ENCODE assay signal across 17 cellular contexts in genomic region chr20:51622004-51622874, GRCh38.
A peak's percentile ranks its signal among the peaks of the same experiment; 100 is the strongest.
DNase-seq lines count a peak whose midpoint lies in the region; ATAC-seq and TF ChIP-seq lines count a peak whose summit lies in the region.
"Had no signal": no experiment of that assay in that cellular context is flagged by ENCODE, and none has a peak within 500 bp of the region (broad histone marks: within the 10 kb centered on the region; RNA-seq: fewer than 3 reads in every experiment).

No MANE protein-coding gene starts in this region.

- CTCF ChIA-PET in activated CD4-positive, alpha-beta T cell treated with anti-CD3 and anti-CD28 coated beads for 36 hours (lab: Charles Lee) = interaction anchor here (0.6 to 1.8 kb wide), 9 partner anchors 8 to 630 kb away, joined by 3 to 8 read pairs (median 3); no protein-coding TSS in a partner anchor

- no peak for DNase-seq in activated CD4-positive, alpha-beta T cell treated with anti-CD3 and anti-CD28 coated beads for 36 hours
- no peak for DNase-seq in activated CD4-positive, alpha-beta T cell treated with anti-CD3 and anti-CD28 coated beads, Interleukin-2, amount 50 U/mL, for 4 hours
- peak; percentile 33 to 54 for DNase-seq in foreskin fibroblast
- no peak for DNase-seq in T1000 (lab: John Stamatoyannopoulos, UW)
- no peak for DNase-seq in D341Med (ENCODE audit: low spot score)
- DNase-seq: GM23248, NCI-H1092 treated with DMSO at 0.1 percent for 48 hours, NCI-H1694, NCI-H446 treated with DMSO at 0.1 percent for 48 hours, NCI-H774, SHP77 had no signal

- H3K4me3 ChIP-seq in foreskin fibroblast (ENCODE audit: low read depth in 1 of 2, low read length in 2 of 2) = no peak overlapping the region
- H3K4me3 ChIP-seq: BLaER1 treated with 17β-estradiol and CSF1 and Interleukin-3, amounts not matched to agents 10 nM and 100 nM; GM23248 had no signal

- no peaks in the 10 kb centered on the region for H3K9me3 Mint-ChIP-seq in activated CD4-positive, alpha-beta T cell treated with anti-CD3 and anti-CD28 coated beads for 36 hours (ENCODE audit: low read depth)
- H3K9me3 Mint-ChIP-seq in activated T-helper 17 cell treated with anti-CD3 and anti-CD28 coated beads, Interleukin-2, amount 50 U/mL, for 72 hours = no peaks in the 10 kb centered on the region

- ATAC-seq in activated CD4-positive, alpha-beta T cell treated with anti-CD3 and anti-CD28 coated beads for 36 hours = peak; percentile 24
- ATAC-seq in activated T-helper 17 cell treated with anti-CD3 and anti-CD28 coated beads, Interleukin-2, amount 50 U/mL, for 72 hours (replicated peaks) = peak; percentile 79
- ATAC-seq in HG03520 (IDR thresholded peaks at IDR 0.05; ENCODE audit: unreplicated experiment) (no peak), GM19397 (IDR thresholded peaks at IDR 0.05; ENCODE audit: unreplicated experiment) (no peak)
- ATAC-seq: Panc1, SK-N-SH treated with all-trans-retinoic acid at 6 μM for 48 hours had no signal

- POLR2A ChIA-PET in activated CD4-positive, alpha-beta T cell treated with anti-CD3 and anti-CD28 coated beads for 36 hours (lab: Charles Lee) = interaction anchor here (0.6 kb wide), 1 partner anchor 469 kb away, joined by 3 read pairs; no protein-coding TSS in a partner anchor

- H3K27ac Mint-ChIP-seq in activated CD4-positive, alpha-beta T cell treated with anti-CD3 and anti-CD28 coated beads for 36 hours = no peak overlapping the region
- no peak overlapping the region for H3K27ac Mint-ChIP-seq in activated T-helper 17 cell treated with anti-CD3 and anti-CD28 coated beads, Interleukin-2, amount 50 U/mL, for 72 hours

- H3K4me3 Mint-ChIP-seq in activated CD4-positive, alpha-beta T cell treated with anti-CD3 and anti-CD28 coated beads for 36 hours = no peak overlapping the region
- H3K4me3 Mint-ChIP-seq in activated T-helper 17 cell treated with anti-CD3 and anti-CD28 coated beads, Interleukin-2, amount 50 U/mL, for 72 hours = no peak overlapping the region

- intact Hi-C loops in activated CD4-positive, alpha-beta T cell treated with anti-CD3 and anti-CD28 coated beads for 36 hours (cut with DNase I, micrococcal nuclease) = no loop called here

- peaks cover 6% of the 10 kb centered on the region for H3K4me1 Mint-ChIP-seq in activated CD4-positive, alpha-beta T cell treated with anti-CD3 and anti-CD28 coated beads for 36 hours
- H3K4me1 Mint-ChIP-seq in activated T-helper 17 cell treated with anti-CD3 and anti-CD28 coated beads, Interleukin-2, amount 50 U/mL, for 72 hours = peaks cover 4% of the 10 kb centered on the region

- no peak for TF ChIP-seq CTCF in foreskin fibroblast (IDR thresholded peaks at IDR 0.05; ENCODE audit: low read depth, low read length)

- H3K27me3 Mint-ChIP-seq in activated CD4-positive, alpha-beta T cell treated with anti-CD3 and anti-CD28 coated beads for 36 hours = peaks cover 3% of the 10 kb centered on the region
- H3K27me3 Mint-ChIP-seq in activated T-helper 17 cell treated with anti-CD3 and anti-CD28 coated beads, Interleukin-2, amount 50 U/mL, for 72 hours = peaks cover 7% of the 10 kb centered on the region

- no peaks in the 10 kb centered on the region for H3K36me3 Mint-ChIP-seq in activated CD4-positive, alpha-beta T cell treated with anti-CD3 and anti-CD28 coated beads for 36 hours (ENCODE audit: low read depth)
- no peaks in the 10 kb centered on the region for H3K36me3 Mint-ChIP-seq in activated T-helper 17 cell treated with anti-CD3 and anti-CD28 coated beads, Interleukin-2, amount 50 U/mL, for 72 hours (ENCODE audit: low read depth)

Comparison
In these comparisons a context has a peak if more than half of its experiments do, and no peak if none do; other contexts are left out.
1. ATAC-seq: peak in activated CD4-positive, alpha-beta T cell treated with anti-CD3 and anti-CD28 coated beads for 36 hours (single experiment) and activated T-helper 17 cell treated with anti-CD3 and anti-CD28 coated beads, Interleukin-2, amount 50 U/mL, for 72 hours (single experiment); none in HG03520 (single experiment) and GM19397 (single experiment).
2. DNase-seq: peak in foreskin fibroblast (2 of 2); none in activated CD4-positive, alpha-beta T cell treated with anti-CD3 and anti-CD28 coated beads for 36 hours (single experiment), activated CD4-positive, alpha-beta T cell treated with anti-CD3 and anti-CD28 coated beads, Interleukin-2, amount 50 U/mL, for 4 hours (0 of 2), T1000 (single experiment) and D341Med (single experiment).